Comparison of ENCODE assay signal across 1 cellular context in genomic region chrX:2679534-2680485, GRCh38.
TF ChIP-seq lines count a peak whose summit lies in the region.

No MANE protein-coding gene starts in this region.

TF ChIP-seq in endothelial cell of umbilical vein, 7 proteins besides CTCF, POLR2A, EP300 and RAD21 (continued from another document):
- TF ChIP-seq FOS (IDR thresholded peaks at IDR 0.05; ENCODE audit: borderline replicate concordance, insufficient read depth, low read length) = no peak
- TF ChIP-seq MYC (IDR thresholded peaks at IDR 0.05; ENCODE audit: low read depth, low read length) = no peak
